ENCODE assay signal across 8 cellular contexts in the genomic region with DNA sequence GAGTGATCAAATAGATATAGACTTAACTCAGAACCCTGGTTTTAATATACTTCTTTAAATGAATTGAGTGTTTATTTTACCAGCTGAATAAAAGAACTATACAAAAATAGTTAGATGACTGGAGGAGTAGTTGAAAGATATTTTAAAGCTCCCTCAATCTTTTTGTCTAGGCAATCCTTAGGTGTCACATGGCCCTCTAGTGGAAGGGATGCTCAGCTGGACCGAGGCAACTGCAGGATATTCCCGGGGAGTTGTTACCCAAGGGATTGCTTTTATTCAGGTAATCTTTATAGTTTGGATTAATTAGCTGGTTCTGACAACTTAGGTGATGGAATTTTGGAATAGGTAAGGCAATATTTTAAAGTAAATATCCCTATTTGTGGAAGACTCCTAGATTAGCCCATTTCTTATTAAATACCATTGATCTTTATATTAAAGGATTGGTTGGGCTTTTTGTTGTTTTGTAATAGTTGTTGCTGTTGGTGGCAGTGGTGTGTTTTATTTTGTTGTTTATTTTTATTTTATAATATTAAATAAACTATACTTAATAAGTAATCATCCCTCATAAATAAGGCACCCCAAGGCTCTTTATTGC. TPM values are rescaled to one million over a fixed set of nuclear protein-coding genes. Genes with fewer than 3 reads are reported as not detected.
DNase-seq lines count a peak whose midpoint lies in the region; ATAC-seq and TF ChIP-seq lines count a peak whose summit lies in the region.

No MANE protein-coding gene starts in this region.

- peak; percentile 37 for DNase-seq in EL
- peak; percentile 44 for DNase-seq in Karpas-422
- peak; percentile 28 for DNase-seq in astrocyte of the spinal cord (ENCODE audit: low read depth, low spot score)
- no peak for DNase-seq in left lobe of liver (ENCODE audit: low spot score)
- no peak for DNase-seq in activated CD4-positive, CD25-positive, alpha-beta regulatory T cell treated with anti-CD3 and anti-CD28 coated beads, Interleukin-2, amount 50 U/mL, for 72 hours
- DNase-seq in stimulated activated naive CD4-positive, alpha-beta T cell (lab: John Stamatoyannopoulos, UW): no peak
- no peak for DNase-seq in NCI-H774 (lab: John Stamatoyannopoulos, UW)

- in situ Hi-C loops in astrocyte of the spinal cord (cut with HindIII; ENCODE audit: low sequenced_read_pairs): no loop called here

- no peak overlapping the region for H2AFZ ChIP-seq in Karpas-422 (ENCODE audit: low read length)

- no peak overlapping the region for H3K9ac ChIP-seq in Karpas-422 (ENCODE audit: low read length)

- H3K9me3 ChIP-seq in Karpas-422 (ENCODE audit: low read length): no peaks in the 10 kb centered on the region

- peak; percentile 81 for TF ChIP-seq CTCF in astrocyte of the spinal cord (IDR thresholded peaks at IDR 0.05; ENCODE audit: low read depth, low read length)

- H3K4me2 ChIP-seq in Karpas-422 (ENCODE audit: low read depth, low read length, poor library complexity, severe bottlenecking): no peak overlapping the region

- no peaks in the 10 kb centered on the region for H3K36me3 ChIP-seq in Karpas-422 (ENCODE audit: insufficient read depth, low read length)

- H4K20me1 ChIP-seq in Karpas-422 (ENCODE audit: insufficient read depth, low read depth, low read length): no peaks in the 10 kb centered on the region

- no peaks in the 10 kb centered on the region for H3K79me2 ChIP-seq in Karpas-422 (ENCODE audit: low read length)

- H3K4me1 ChIP-seq in Karpas-422 (ENCODE audit: low read length): no peaks in the 10 kb centered on the region

- H3K27ac ChIP-seq in Karpas-422 (ENCODE audit: low read length): no peak overlapping the region

- H3K4me3 ChIP-seq in Karpas-422 (ENCODE audit: low read length) (no peak overlapping the region), astrocyte of the spinal cord (ENCODE audit: low read depth, low read length) (no peak overlapping the region)

- H3K9me2 ChIP-seq in Karpas-422 (replicated peaks; ENCODE audit: insufficient read depth, low read length): no peaks in the 10 kb centered on the region

- ATAC-seq in left lobe of liver: peak; percentile 82
- no peak for ATAC-seq in HG03095 (IDR thresholded peaks at IDR 0.05; ENCODE audit: unreplicated experiment)

- no peaks in the 10 kb centered on the region for H3K27me3 ChIP-seq in Karpas-422 (ENCODE audit: low read length)

RNA-seq across cellular contexts. Expression of a gene that starts 57.1 kb away (rescaled TPM):
- total RNA-seq in Karpas-422 (2014; rRNA removed; shearing (Covaris generic); ENCODE audit: low replicate concordance): 42.9 and 50.1 TPM in 2 replicates
- 9.2 TPM for total RNA-seq in left lobe of liver

RNA-seq across cellular contexts. Expression of a gene that starts 57.8 kb away (rescaled TPM):
- total RNA-seq in Karpas-422 (2014; rRNA removed; shearing (Covaris generic); ENCODE audit: low replicate concordance): not detected in 2 replicates
- 14.1 TPM for total RNA-seq in left lobe of liver

Comparison
In these comparisons a context has a peak if more than half of its experiments do, and no peak if none do; other contexts are left out.
1. DNase-seq: peak in EL (single experiment), Karpas-422 (single experiment) and astrocyte of the spinal cord (single experiment); none in left lobe of liver (single experiment), activated CD4-positive, CD25-positive, alpha-beta regulatory T cell treated with anti-CD3 and anti-CD28 coated beads, Interleukin-2, amount 50 U/mL, for 72 hours (single experiment), stimulated activated naive CD4-positive, alpha-beta T cell (0 of 6) and NCI-H774 (single experiment).
2. RNA of a gene that starts 57.8 kb away (total RNA-seq): 14.1 TPM in left lobe of liver (single experiment); not detected in Karpas-422; every median in the first group is over 10 times any median in the second.